Comparison of ENCODE assay signal across 21 cellular contexts in genomic region chr10:124030061-124030460, GRCh38.
"Had no signal": no experiment of that assay in that cellular context is flagged by ENCODE, and none has a peak within 500 bp of the region (broad histone marks: within the 10 kb centered on the region; RNA-seq: fewer than 3 reads in every experiment).

No MANE protein-coding gene starts in this region.

- ATAC-seq: activated T-helper 17 cell treated with anti-CD3 and anti-CD28 coated beads, Interleukin-2, amount 50 U/mL, for 72 hours; T-helper 17 cell had no signal

- H3K9me3 Mint-ChIP-seq: activated CD4-positive, alpha-beta memory T cell treated with anti-CD3 and anti-CD28 coated beads, Interleukin-2, amount 10 ng/mL, durations not matched to agents 7 days and 5 days; activated naive CD4-positive, alpha-beta T cell treated with anti-CD3 and anti-CD28 coated beads for 36 hours; activated T-helper 17 cell treated with anti-CD3 and anti-CD28 coated beads, Interleukin-2, amount 50 U/mL, for 72 hours had no signal

- H3K27ac Mint-ChIP-seq: activated CD4-positive, alpha-beta memory T cell treated with anti-CD3 and anti-CD28 coated beads, Interleukin-2, amount 10 ng/mL, durations not matched to agents 7 days and 5 days; activated naive CD4-positive, alpha-beta T cell treated with anti-CD3 and anti-CD28 coated beads for 36 hours; activated naive CD8-positive, alpha-beta T cell; activated T-helper 17 cell treated with anti-CD3 and anti-CD28 coated beads, Interleukin-2, amount 50 U/mL, for 72 hours; T-helper 17 cell had no signal

- H3K4me3 Mint-ChIP-seq: activated CD4-positive, alpha-beta memory T cell treated with anti-CD3 and anti-CD28 coated beads, Interleukin-2, amount 10 ng/mL, durations not matched to agents 7 days and 5 days; activated naive CD4-positive, alpha-beta T cell treated with anti-CD3 and anti-CD28 coated beads for 36 hours; activated naive CD8-positive, alpha-beta T cell; activated T-helper 17 cell treated with anti-CD3 and anti-CD28 coated beads, Interleukin-2, amount 50 U/mL, for 72 hours; T-helper 17 cell had no signal

- H3K4me1 Mint-ChIP-seq: activated CD4-positive, alpha-beta memory T cell treated with anti-CD3 and anti-CD28 coated beads, Interleukin-2, amount 10 ng/mL, durations not matched to agents 7 days and 5 days; T-helper 17 cell had no signal

- H3K36me3 Mint-ChIP-seq: activated naive CD8-positive, alpha-beta T cell had no signal

- DNase-seq: activated CD4-positive, alpha-beta memory T cell treated with anti-CD3 and anti-CD28 coated beads, Interleukin-2, amount 10 ng/mL, durations not matched to agents 7 days and 5 days; activated CD4-positive, alpha-beta T cell treated with anti-CD3 and anti-CD28 coated beads, Interleukin-2, amount 50 U/mL, for 1 hour; activated CD4-positive, CD25-positive, alpha-beta regulatory T cell; activated gamma-delta T cell; activated naive CD4-positive, alpha-beta T cell treated with anti-CD3 and anti-CD28 coated beads for 36 hours; activated T-cell treated with anti-CD3 and anti-CD28 coated beads for 4 hours; activated T-cell treated with anti-CD3 and anti-CD28 coated beads, Interleukin-2, amount 50 U/mL, for 48 hours; MG63; MV-4-11; NCI-H1092 treated with DMSO at 0.1 percent for 48 hours; NCI-H1417 treated with DMSO at 0.1 percent for 48 hours; NCI-H1694; NCI-H2029; NCI-H345; NCI-H510A; NCI-H526 treated with DMSO at 0.1 percent for 48 hours; SIG-M5; T-helper 17 cell; T-helper 9 cell had no signal
